Comparison of ENCODE assay signal across 1 cellular context in the genomic region with DNA sequence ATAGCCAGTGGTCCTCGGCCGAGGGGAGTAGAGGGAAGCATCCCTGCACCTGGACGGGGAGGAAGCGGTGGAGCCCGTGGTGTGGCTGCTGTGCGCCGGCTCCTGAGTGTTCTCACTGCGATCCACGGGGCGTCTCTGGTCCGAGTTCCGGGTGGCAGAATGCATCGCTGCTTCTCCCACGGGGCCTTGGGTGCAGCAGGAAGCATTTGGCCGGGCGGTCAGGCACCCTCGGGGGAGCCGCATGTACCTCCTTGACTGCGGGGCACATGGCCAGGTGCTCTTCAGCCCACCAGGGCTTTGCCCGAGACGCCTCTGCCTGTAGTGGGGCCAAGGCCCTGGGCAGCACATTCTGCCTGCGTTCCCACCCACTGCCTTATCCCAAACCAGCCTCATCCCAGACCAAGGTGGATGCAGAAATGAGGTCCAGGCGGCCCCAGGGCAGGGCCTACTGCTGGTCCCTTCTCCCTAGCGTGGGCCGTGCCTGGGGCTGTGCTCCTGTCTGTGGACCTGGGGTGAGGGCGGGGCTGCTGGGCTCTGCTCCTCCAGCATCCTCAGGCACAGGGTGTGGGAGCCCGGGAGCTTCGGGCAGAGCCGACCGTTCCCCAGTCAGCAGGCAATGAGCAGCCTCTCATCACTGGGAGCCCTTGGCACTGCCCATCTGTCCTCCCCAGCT.
A peak's percentile ranks its signal among the peaks of the same experiment; 100 is the strongest.
TF ChIP-seq lines count a peak whose summit lies in the region.

No MANE protein-coding gene starts in this region.

TF ChIP-seq in K562, 482 proteins besides CTCF, POLR2A, EP300 and RAD21:
- TF ChIP-seq SAP30 (IDR thresholded peaks at IDR 0.05; ENCODE audit: borderline replicate concordance, insufficient read depth, low read depth, low read length, poor library complexity, severe bottlenecking) (no peak), POLR2G (IDR thresholded peaks at IDR 0.05; ENCODE audit: low read depth, low read length) (0 out of 2 replicates have a peak, but pooled peaks have one; percentile 31)
TF ChIP-seq in K562: peak in this region for 1.
